Comparison of ENCODE assay signal across 21 cellular contexts in the genomic region with DNA sequence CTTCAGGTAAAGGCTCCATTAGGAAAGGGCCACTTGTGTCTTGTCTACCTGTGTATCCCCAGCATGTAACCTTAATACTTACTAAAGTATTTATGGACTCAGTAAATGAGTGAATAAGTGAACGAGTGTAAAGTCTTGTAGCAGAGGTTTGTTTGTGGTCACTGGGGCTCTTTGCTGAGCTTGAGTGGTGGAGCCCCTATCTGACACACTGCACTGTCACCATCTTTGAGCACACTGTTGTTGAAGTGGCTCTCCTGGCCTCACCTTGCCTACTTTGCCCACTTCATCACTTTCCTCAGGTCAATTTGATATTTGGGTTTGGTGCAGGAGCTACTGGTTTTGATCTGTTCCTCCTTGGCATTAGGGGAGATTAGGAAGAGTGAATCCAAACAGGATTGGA. TPM values are rescaled to one million over a fixed set of nuclear protein-coding genes. Genes with fewer than 3 reads are reported as not detected.
DNase-seq lines count a peak whose midpoint lies in the region; ATAC-seq and TF ChIP-seq lines count a peak whose summit lies in the region.
"Had no signal": no experiment of that assay in that cellular context is flagged by ENCODE, and none has a peak within 500 bp of the region (broad histone marks: within the 10 kb centered on the region; RNA-seq: fewer than 3 reads in every experiment).

No MANE protein-coding gene starts in this region.

- H3K36me3 Mint-ChIP-seq in CD14-positive monocyte, result peaks cover 0 to 2% of the 10 kb centered on the region in 2 donors
- H3K36me3 Mint-ChIP-seq in nephron progenitor cell (ENCODE audit: low read depth), result peaks cover 4% of the 10 kb centered on the region
- H3K36me3 Mint-ChIP-seq: CD4-positive, alpha-beta memory T cell had no signal

- H3K27me3 Mint-ChIP-seq in CD14-positive monocyte (ENCODE audit: low read depth in 3 of 3) (no peaks in the 10 kb centered on the region), nephron progenitor cell (ENCODE audit: low read depth, poor library complexity) (peaks cover 5% of the 10 kb centered on the region)

- dilution Hi-C loops in IMR-90 (cut with HindIII; ENCODE audit: low sequenced_read_pairs, unreplicated experiment), result no loop called here

- no peak overlapping the region for H2AFZ ChIP-seq in IMR-90 (replicated peaks; ENCODE audit: low read length, poor library complexity)
- H2AFZ ChIP-seq: GM23248 had no signal

- BruUV-seq in IMR-90 (replicated peaks; lab: Mats Ljungman, UMichigan), result no TSS peak

- no peak overlapping the region for H3K56ac ChIP-seq in IMR-90 (ENCODE audit: extremely low read depth, insufficient read depth, low read length)

- H4K20me1 ChIP-seq in IMR-90 (ENCODE audit: insufficient read depth, low read length), result no peaks in the 10 kb centered on the region
- H4K20me1 ChIP-seq: BLaER1 treated with 17β-estradiol and CSF1 and Interleukin-3, amounts not matched to agents 10 nM and 100 nM had no signal

- H3K9me3 Mint-ChIP-seq in CD14-positive monocyte, result peaks cover 0 to 3% (median 0%) of the 10 kb centered on the region in 7 donors
- H3K9me3 Mint-ChIP-seq in nephron progenitor cell, result peaks cover 7% of the 10 kb centered on the region
- H3K9me3 Mint-ChIP-seq: CD4-positive, alpha-beta memory T cell had no signal

- H3K27me3 ChIP-seq in IMR-90 (ENCODE audit: control insufficient read depth, insufficient read depth, low read length), result no peaks in the 10 kb centered on the region
- H3K27me3 ChIP-seq: BE2C; BLaER1 treated with 17β-estradiol and CSF1 and Interleukin-3, amounts not matched to agents 10 nM and 100 nM had no signal

- ATAC-seq in IMR-90 (ENCODE audit: low read depth) (no peak), GM19397 (IDR thresholded peaks at IDR 0.05; ENCODE audit: unreplicated experiment) (no peak)
- ATAC-seq: A549 had no signal

- H4K91ac ChIP-seq in IMR-90 (ENCODE audit: insufficient read depth, low read depth, low read length), result no peak overlapping the region

- no peak for TF ChIP-seq RAD21 in IMR-90 (IDR thresholded peaks at IDR 0.05; ENCODE audit: low read length)

- no peak overlapping the region for H3K23ac ChIP-seq in IMR-90 (ENCODE audit: low read depth, low read length)

- H3K4me3 ChIP-seq in IMR-90 (ENCODE audit: insufficient read depth, low read depth, low read length), result no peak overlapping the region
- H3K4me3 ChIP-seq: A549; BLaER1 treated with 17β-estradiol and CSF1 and Interleukin-3, amounts not matched to agents 10 nM and 100 nM; GM23248 had no signal

- H3K27ac Mint-ChIP-seq in CD14-positive monocyte (peak overlapping the region; percentile 70 to 93 (median 90)), nephron progenitor cell (peak overlapping the region; percentile 64)
- H3K27ac Mint-ChIP-seq: CD4-positive, alpha-beta memory T cell had no signal

- H3K9me3 ChIP-seq in IMR-90 (ENCODE audit: control insufficient read depth, insufficient read depth, low read length), result no peaks in the 10 kb centered on the region
- H3K9me3 ChIP-seq: A549, BE2C had no signal

- no peak overlapping the region for H3K27ac ChIP-seq in IMR-90 (ENCODE audit: insufficient read depth, low read length)
- H3K27ac ChIP-seq: A549, GM23248 had no signal

- no peak overlapping the region for H4K8ac ChIP-seq in IMR-90 (ENCODE audit: low read depth in 2 of 2, low read length in 2 of 2)

- H2BK20ac ChIP-seq in IMR-90 (ENCODE audit: low read depth, low read length), result no peak overlapping the region

- DNase-seq in CD14-positive monocyte (ENCODE audit: low spot score), result no peak
- DNase-seq in IMR-90, result no peak
- DNase-seq in nephron progenitor cell, result no peak
- DNase-seq in NCI-H526 treated with DMSO at 0.1 percent for 48 hours (lab: John Stamatoyannopoulos, UW), result no peak
- no peak for DNase-seq in ureter (ENCODE audit: low spot score)
- DNase-seq: 8988T; ACHN; AML-193; BE2C; Calu3; CD4-positive, alpha-beta memory T cell; COR-L47; DMS53; DND-41; GM23248; H7; HCEC 1CT had no signal

- H3K9me1 ChIP-seq in IMR-90 (ENCODE audit: insufficient read depth, low read length), result no peaks in the 10 kb centered on the region

- peak overlapping the region; percentile 27; the same call in 1 of the 2 replicates for H3K4ac ChIP-seq in IMR-90 (ENCODE audit: low read depth, low read length)

- H3K4me2 ChIP-seq in IMR-90 (ENCODE audit: low read depth, low read length), result no peak overlapping the region
- H3K4me2 ChIP-seq: A549 had no signal

- H3K4me3 Mint-ChIP-seq in CD14-positive monocyte, result no peak overlapping the region
- H3K4me3 Mint-ChIP-seq in nephron progenitor cell, result no peak overlapping the region
- H3K4me3 Mint-ChIP-seq: CD4-positive, alpha-beta memory T cell had no signal

- H2AK5ac ChIP-seq in IMR-90 (ENCODE audit: low read depth, low read length), result no peak overlapping the region

- H3K18ac ChIP-seq in IMR-90 (ENCODE audit: low read depth, low read length), result no peak overlapping the region

- in situ Hi-C loops in IMR-90 (cut with MboI; ENCODE audit: low sequenced_read_pairs), result no loop called here

- no peak overlapping the region for H3K14ac ChIP-seq in IMR-90 (replicated peaks; ENCODE audit: low read depth, low read length)

- no peaks in the 10 kb centered on the region for H3K36me3 ChIP-seq in IMR-90 (ENCODE audit: control insufficient read depth, insufficient read depth, low read length)
- H3K36me3 ChIP-seq: BE2C; BLaER1 treated with 17β-estradiol and CSF1 and Interleukin-3, amounts not matched to agents 10 nM and 100 nM had no signal

- peaks cover 39% of the 10 kb centered on the region for H3K4me1 Mint-ChIP-seq in CD14-positive monocyte
- H3K4me1 Mint-ChIP-seq in nephron progenitor cell, result peaks cover 18% of the 10 kb centered on the region
- H3K4me1 Mint-ChIP-seq: CD4-positive, alpha-beta memory T cell had no signal

- no peak overlapping the region for H2BK120ac ChIP-seq in IMR-90 (ENCODE audit: low read depth, low read length)

- CTCF ChIA-PET in IMR-90 (lab: Yijun Ruan, JAX), result no interaction called here

- H3K79me1 ChIP-seq in IMR-90 (ENCODE audit: low read depth in 1 of 2, low read length in 2 of 2), result no peaks in the 10 kb centered on the region

- POLR2A ChIA-PET in IMR-90 (lab: Charles Lee; ENCODE audit: unreplicated experiment), result no interaction called here

- no peak overlapping the region for H2AK9ac ChIP-seq in IMR-90 (replicated peaks; ENCODE audit: low read depth, low read length, poor library complexity)

- H3K4me1 ChIP-seq in IMR-90 (ENCODE audit: control insufficient read depth, insufficient read depth, low read length), result peaks cover 2% of the 10 kb centered on the region
- H3K4me1 ChIP-seq: BE2C had no signal

- H2BK15ac ChIP-seq in IMR-90 (ENCODE audit: low read depth, low read length), result no peak overlapping the region

- TF ChIP-seq CTCF in CD14-positive monocyte (IDR thresholded peaks at IDR 0.05), result no peak
- TF ChIP-seq CTCF in IMR-90 (conservative IDR thresholded peaks at IDR 0.05; ENCODE audit: low read depth, low read length), result no peak
- TF ChIP-seq CTCF in nephron progenitor cell (IDR thresholded peaks at IDR 0.05), result no peak

- no peak overlapping the region for H2BK5ac ChIP-seq in IMR-90 (ENCODE audit: low read depth, low read length, poor library complexity, severe bottlenecking)

- TF ChIP-seq POLR2A in IMR-90 (IDR thresholded peaks at IDR 0.05; ENCODE audit: low read depth, low read length), result no peak

- H3K9ac ChIP-seq in IMR-90 (ENCODE audit: low read depth, low read length), result no peak overlapping the region
- H3K9ac ChIP-seq: BLaER1 treated with 17β-estradiol and CSF1 and Interleukin-3, amounts not matched to agents 10 nM and 100 nM; GM23248 had no signal

- WGBS in IMR-90 (ENCODE audit: extremely low coverage in 2 of 2, insufficient read length in 1 of 2), 2 experiments, result no CpG with 5 or more reads among the region's 1 CpG

- H4K5ac ChIP-seq in IMR-90 (ENCODE audit: low read depth, low read length), result no peak overlapping the region

- intact Hi-C loops in CD14-positive monocyte (cut with micrococcal nuclease), result no loop called here
- intact Hi-C loops in IMR-90 (cut with micrococcal nuclease), result no loop called here

TF ChIP-seq in IMR-90, 13 proteins besides CTCF, POLR2A, EP300 and RAD21 (continues in another document):
- TF ChIP-seq FOS (IDR thresholded peaks at IDR 0.05; ENCODE audit: low read depth, low read length), result no peak
- no peak for TF ChIP-seq MAFK (IDR thresholded peaks at IDR 0.05; ENCODE audit: low read depth, low read length)
- no peak for TF ChIP-seq RCOR1 (IDR thresholded peaks at IDR 0.05; ENCODE audit: insufficient replicate concordance, low read length)
- TF ChIP-seq CEBPB (IDR thresholded peaks at IDR 0.05; ENCODE audit: low read depth, low read length), result no peak
- no peak for TF ChIP-seq SMC3 (IDR thresholded peaks at IDR 0.05; ENCODE audit: low read depth, low read length)
- TF ChIP-seq RFX5 (IDR thresholded peaks at IDR 0.05; ENCODE audit: low read depth, low read length), result no peak
- TF ChIP-seq CHD1 (IDR thresholded peaks at IDR 0.05; ENCODE audit: low read depth, low read length), result no peak
- TF ChIP-seq, protein P1, sequence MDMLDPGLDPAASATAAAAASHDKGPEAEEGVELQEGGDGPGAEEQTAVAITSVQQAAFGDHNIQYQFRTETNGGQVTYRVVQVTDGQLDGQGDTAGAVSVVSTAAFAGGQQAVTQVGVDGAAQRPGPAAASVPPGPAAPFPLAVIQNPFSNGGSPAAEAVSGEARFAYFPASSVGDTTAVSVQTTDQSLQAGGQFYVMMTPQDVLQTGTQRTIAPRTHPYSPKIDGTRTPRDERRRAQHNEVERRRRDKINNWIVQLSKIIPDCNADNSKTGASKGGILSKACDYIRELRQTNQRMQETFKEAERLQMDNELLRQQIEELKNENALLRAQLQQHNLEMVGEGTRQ (IDR thresholded peaks at IDR 0.05; ENCODE audit: low read depth, low read length), result no peak
- TF ChIP-seq, protein P2, sequence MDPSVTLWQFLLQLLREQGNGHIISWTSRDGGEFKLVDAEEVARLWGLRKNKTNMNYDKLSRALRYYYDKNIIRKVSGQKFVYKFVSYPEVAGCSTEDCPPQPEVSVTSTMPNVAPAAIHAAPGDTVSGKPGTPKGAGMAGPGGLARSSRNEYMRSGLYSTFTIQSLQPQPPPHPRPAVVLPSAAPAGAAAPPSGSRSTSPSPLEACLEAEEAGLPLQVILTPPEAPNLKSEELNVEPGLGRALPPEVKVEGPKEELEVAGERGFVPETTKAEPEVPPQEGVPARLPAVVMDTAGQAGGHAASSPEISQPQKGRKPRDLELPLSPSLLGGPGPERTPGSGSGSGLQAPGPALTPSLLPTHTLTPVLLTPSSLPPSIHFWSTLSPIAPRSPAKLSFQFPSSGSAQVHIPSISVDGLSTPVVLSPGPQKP (IDR thresholded peaks at IDR 0.05; ENCODE audit: borderline replicate concordance, low read depth, low read length), result no peak
- TF ChIP-seq MXI1 (IDR thresholded peaks at IDR 0.05; ENCODE audit: borderline replicate concordance, low read depth, low read length), result no peak
- TF ChIP-seq NFE2L2 (IDR thresholded peaks at IDR 0.05; ENCODE audit: low read depth, low read length), result no peak
- no peak for TF ChIP-seq MAZ (IDR thresholded peaks at IDR 0.05; ENCODE audit: borderline replicate concordance, low read depth, low read length)

RNA-seq across cellular contexts. Expression of a gene that starts 39.3 kb away (rescaled TPM):
- 10 to 100 TPM; 76.8 to 93.8 TPM for polyA plus RNA-seq in CD14-positive monocyte
- total RNA-seq in IMR-90 (2012; rRNA removed), result 50.9 and 52.5 TPM in 2 replicates
- 22.4 and 23.8 TPM in 2 replicates for polyA plus RNA-seq in IMR-90 (2012; rRNA removed)
- 9.9 and 12.5 TPM in 2 replicates for polyA plus RNA-seq in IMR-90 (2012; cell fraction: cytosol; rRNA removed)
- polyA plus RNA-seq in IMR-90 (2012; cell fraction: nucleus; rRNA removed; ENCODE audit: low replicate concordance), result 12.0 and 32.4 TPM in 2 replicates
- 92.4 TPM for total RNA-seq in ureter
- total RNA-seq: H1 had no signal
